Comparison of ENCODE assay signal across 8 cellular contexts in genomic region chr12:30753761-30754382, GRCh38. TPM values are rescaled to one million over a fixed set of nuclear protein-coding genes. Genes with fewer than 3 reads are reported as not detected.
DNase-seq lines count a peak whose midpoint lies in the region; ATAC-seq and TF ChIP-seq lines count a peak whose summit lies in the region.

No MANE protein-coding gene starts in this region.

- H3K27ac ChIP-seq in heart right ventricle = peak overlapping the region; percentile 37 to 92 (median 84)
- peak overlapping the region; percentile 24 for H3K27ac ChIP-seq in OCI-LY7 (ENCODE audit: low read depth, low read length, poor library complexity, severe bottlenecking)
- H3K27ac ChIP-seq in dorsolateral prefrontal cortex = peak overlapping the region in 53 of 59 donors; percentile 10 to 97 (median 83)

- POLR2A ChIA-PET in OCI-LY7 (lab: Charles Lee) = interaction anchor here (0.6 to 5.6 kb wide), 11 partner anchors 9 to 113 kb away, joined by 3 to 30 read pairs (median 5); partner anchors contain the start of gene IPO8

- H3K4me1 Mint-ChIP-seq in naive B cell = peaks cover 24 to 43% (median 28%) of the 10 kb centered on the region in 3 donors

- TSS peak; percentile 53 for BruUV-seq in OCI-LY7 (replicated peaks; lab: Mats Ljungman, UMichigan)

- H3K36me3 Mint-ChIP-seq in naive B cell = peaks cover 0 to 12% of the 10 kb centered on the region in 2 donors

- H3K36me3 ChIP-seq in heart right ventricle (peaks cover 0 to 9% (median 0%) of the 10 kb centered on the region in 9 donors), OCI-LY7 (ENCODE audit: insufficient read depth, low read length) (no peaks in the 10 kb centered on the region)

- peaks cover 5 to 36% (median 22%) of the 10 kb centered on the region in 9 donors for H3K4me1 ChIP-seq in heart right ventricle
- H3K4me1 ChIP-seq in OCI-LY7 (ENCODE audit: insufficient read depth, low read length, poor library complexity, severe bottlenecking) = peaks cover 25% of the 10 kb centered on the region

- H3K4me2 ChIP-seq in OCI-LY7 (ENCODE audit: low read length) = peak overlapping the region; percentile 99

- no peaks in the 10 kb centered on the region for H3K27me3 Mint-ChIP-seq in naive B cell

- H3K4me3 Mint-ChIP-seq in naive B cell = peak overlapping the region; percentile 91 to 97 (median 94)

- intact Hi-C loops in heart right ventricle (cut with DNase I) (loop anchor here in 6 of 10 donors (2.0 to 10.0 kb wide), 5 partner anchors 43 to 62 kb away; partner anchors contain the start of gene IPO8 (in 5 of the 6)), left ventricle myocardium superior (cut with micrococcal nuclease) (no loop called here), OCI-LY7 (cut with micrococcal nuclease; ENCODE audit: unreplicated experiment) (loop anchor here (5.0 kb wide), 1 partner anchor 1372 kb away; the partner anchor contains the start of gene ERGIC2), dorsolateral prefrontal cortex (cut with DNase I) (loop anchor here (1.0 to 10.0 kb wide), 3 partner anchors 59 to 571 kb away; partner anchors contain the start of genes IPO8 (in 1 of the 2) and SINHCAF (in 1 of the 2))

- H3K4me3 ChIP-seq in heart right ventricle (peak overlapping the region; percentile 55 to 94 (median 82)), OCI-LY7 (ENCODE audit: low read depth, low read length, poor library complexity, severe bottlenecking) (peak overlapping the region; percentile 89), dorsolateral prefrontal cortex (peak overlapping the region; percentile 62 to 95 (median 84))

- H4K20me1 ChIP-seq in OCI-LY7 (ENCODE audit: insufficient read depth, low read length) = no peaks in the 10 kb centered on the region

- no peaks in the 10 kb centered on the region for H3K27me3 ChIP-seq in heart right ventricle
- no peaks in the 10 kb centered on the region for H3K27me3 ChIP-seq in dorsolateral prefrontal cortex

- ATAC-seq in heart right ventricle (peak in 1 of 8 donors; percentile 5), left ventricle myocardium superior (no peak), naive B cell (ENCODE audit: low read depth in 2 of 2) (no peak), GM18520 (IDR thresholded peaks at IDR 0.05; ENCODE audit: unreplicated experiment) (no peak), HG02759 (IDR thresholded peaks at IDR 0.05; ENCODE audit: unreplicated experiment) (no peak)

- DNase-seq in heart right ventricle = no peak
- DNase-seq in left ventricle myocardium superior = no peak
- DNase-seq in OCI-LY7 (ENCODE audit: low spot score) = peak; percentile 44
- DNase-seq in dorsolateral prefrontal cortex = peak in 2 of 10 donors; percentile 3 to 9
- no peak for DNase-seq in naive B cell
- DNase-seq in COLO668 (lab: John Stamatoyannopoulos, UW; ENCODE audit: unreplicated experiment) = no peak

- H3K27ac Mint-ChIP-seq in naive B cell = peak overlapping the region; percentile 56 to 98 (median 90)

- no peak for TF ChIP-seq CTCF in heart right ventricle (IDR thresholded peaks at IDR 0.05)
- no peak for TF ChIP-seq CTCF in OCI-LY7 (conservative IDR thresholded peaks at IDR 0.05; ENCODE audit: low read length)
- TF ChIP-seq CTCF in dorsolateral prefrontal cortex (IDR thresholded peaks at IDR 0.05 in 54 of 56, conservative IDR thresholded peaks at IDR 0.05 in 2 of 56; ENCODE audit: low read depth in 1 of 56, partially characterized antibody in 56 of 56) = no peak

- H2AFZ ChIP-seq in OCI-LY7 (ENCODE audit: low read length) = peak overlapping the region; percentile 90

- no peaks in the 10 kb centered on the region for H3K9me2 ChIP-seq in OCI-LY7 (ENCODE audit: insufficient read depth, low read length)

- peaks cover 8% of the 10 kb centered on the region; the same call in 1 of the 2 replicates for H3K79me2 ChIP-seq in OCI-LY7 (ENCODE audit: insufficient read depth, low read depth, low read length)

- H3K9me3 ChIP-seq in heart right ventricle = no peaks in the 10 kb centered on the region
- H3K9me3 ChIP-seq in OCI-LY7 (ENCODE audit: low read length) = no peaks in the 10 kb centered on the region

- WGBS in heart right ventricle, 2 donors = 14 to 15% methylated on average over 18 of the region's 18 CpGs

- CTCF ChIA-PET in OCI-LY7 (lab: Charles Lee; ENCODE audit: unreplicated experiment) = interaction anchor here (0.8 kb wide), 2 partner anchors 9 to 30 kb away, joined by 3 read pairs; no protein-coding TSS in a partner anchor

- no peaks in the 10 kb centered on the region for H3K9me3 Mint-ChIP-seq in naive B cell

RNA-seq across cellular contexts. Expression of gene CAPRIN2, which starts 0.9 kb away (rescaled TPM):
- total RNA-seq in heart right ventricle = 10 to 100 TPM; 22.2 to 33.0 (median 28.9) TPM
- polyA plus RNA-seq in heart right ventricle = 10 to 100 TPM; 10.4 to 20.6 TPM
- total RNA-seq in left ventricle myocardium superior = 30.2 TPM
- total RNA-seq in OCI-LY7 (2014; rRNA removed; shearing (Covaris generic)) = 21.7 and 23.8 TPM in 2 replicates
- total RNA-seq in OCI-LY7 (2022) = 23.7 and 24.7 TPM in 2 replicates
- total RNA-seq in dorsolateral prefrontal cortex = 100 to 1,000 TPM in 4 of 120 experiments, 10 to 100 TPM in 116; 46.1 to 105 (median 75.4) TPM
- polyA plus RNA-seq in naive B cell (ENCODE audit: low read depth in 6 of 6) = 10 to 100 TPM in 3 of 6 donors, 1 to 10 TPM in 2, not detected in 1; 5.1 to 12.8 (median 10.1) TPM

RNA-seq across cellular contexts. Expression of gene IPO8, which starts 58.2 kb away (rescaled TPM):
- 10 to 100 TPM; 20.8 to 30.7 (median 24.8) TPM for total RNA-seq in heart right ventricle
- polyA plus RNA-seq in heart right ventricle = 1 to 10 TPM; 7.3 to 9.6 TPM
- 27.3 TPM for total RNA-seq in left ventricle myocardium superior
- 14.7 and 23.9 TPM in 2 replicates for total RNA-seq in OCI-LY7 (2014; rRNA removed; shearing (Covaris generic))
- 41.6 and 47.8 TPM in 2 replicates for total RNA-seq in OCI-LY7 (2022)
- total RNA-seq in dorsolateral prefrontal cortex = 10 to 100 TPM; 32.8 to 62.2 (median 44.7) TPM
- polyA plus RNA-seq in naive B cell (ENCODE audit: low read depth in 6 of 6) = 10 to 100 TPM; 10.0 to 19.0 (median 15.4) TPM

Comparison
In these comparisons a context has a peak if more than half of its experiments do, and no peak if none do; other contexts are left out.
1. H3K27ac ChIP-seq: peak in every context shown above with its lines; median percentile 84 in heart right ventricle; 83 in dorsolateral prefrontal cortex; 24 in OCI-LY7.